ENCODE assay signal across 1 cellular context in genomic region chr1:201154389-201155165, GRCh38.
TF ChIP-seq lines count a peak whose summit lies in the region.

Gene TMEM9 (minus strand): TSS chr1:201154474. CDS start chr1:201153923, 551 bp downstream.

TF ChIP-seq in H1, 55 proteins besides CTCF, POLR2A, EP300 and RAD21:
- TF ChIP-seq CHD7 (IDR thresholded peaks at IDR 0.05; ENCODE audit: insufficient replicate concordance, low read length) (no peak), TBP (IDR thresholded peaks at IDR 0.05; ENCODE audit: low read depth, low read length) (peak; percentile 1; the same call in 1 of the 2 replicates), CEBPB (IDR thresholded peaks at IDR 0.05; ENCODE audit: low read depth, low read length) (peak; percentile 100), SP2 (IDR thresholded peaks at IDR 0.05; ENCODE audit: low read length) (peak; percentile 76), SP1 (IDR thresholded peaks at IDR 0.05; ENCODE audit: low read depth, low read length) (peak; percentile 94), TEAD4 (IDR thresholded peaks at IDR 0.05; ENCODE audit: low read depth, low read length) (0 out of 2 replicates have a peak, but pooled peaks have one; percentile 19), RBBP5 (IDR thresholded peaks at IDR 0.05; ENCODE audit: borderline replicate concordance, low read depth, low read length) (no peak), CREB1 (IDR thresholded peaks at IDR 0.05) (peak; percentile 72), NANOG (IDR thresholded peaks at IDR 0.05; ENCODE audit: insufficient read depth, low read depth, low read length, poor library complexity, severe bottlenecking) (no peak), CHD2 (IDR thresholded peaks at IDR 0.05; ENCODE audit: low read length) (peak; percentile 84), USF2 (IDR thresholded peaks at IDR 0.05; ENCODE audit: low read length) (no peak), NRF1 (IDR thresholded peaks at IDR 0.05; ENCODE audit: low read depth, low read length) (peak; percentile 47), SIN3A (conservative IDR thresholded peaks at IDR 0.05 in 1 of 2, IDR thresholded peaks at IDR 0.05 in 1 of 2; ENCODE audit: low read depth in 1 of 2, low read length in 2 of 2) (peak in 1 of 2 experiments; percentile 7; a peak in 1 of 4 replicates)
